In the genomic region with DNA sequence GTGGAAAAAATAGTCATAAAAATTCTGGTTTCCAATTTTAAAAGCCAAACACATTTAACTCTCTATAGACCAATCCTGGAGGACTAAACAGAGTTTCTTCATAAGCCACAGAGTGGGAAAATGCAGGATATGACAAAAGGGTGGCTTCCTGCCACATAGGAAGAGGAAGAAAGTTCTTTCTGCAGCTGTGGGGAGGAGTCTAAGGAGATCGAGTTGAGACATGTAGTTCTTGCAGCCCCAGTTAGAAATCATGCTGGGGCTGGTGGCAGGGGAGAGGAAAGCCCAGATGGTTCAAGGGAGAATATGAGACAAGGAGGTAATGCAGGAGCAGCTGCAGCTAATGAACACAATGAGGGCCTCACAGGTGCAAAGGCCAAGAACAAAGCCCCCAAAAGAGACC, we compare ENCODE assay signal across 1 cellular context.
TF ChIP-seq lines count a peak whose summit lies in the region.

No MANE protein-coding gene starts in this region.

TF ChIP-seq in GM23338, 12 proteins besides CTCF, POLR2A, EP300 and RAD21 (continued from another document):
- TF ChIP-seq ZNF462 (CRISPR knock-in tag; IDR thresholded peaks at IDR 0.05), result no peak
